ENCODE assay signal across 8 cellular contexts in genomic region chr17:82753201-82753464, GRCh38. TPM values are rescaled to one million over a fixed set of nuclear protein-coding genes. Genes with fewer than 3 reads are reported as not detected.
DNase-seq lines count a peak whose midpoint lies in the region; ATAC-seq and TF ChIP-seq lines count a peak whose summit lies in the region.

No MANE protein-coding gene starts in this region.

- H3K9me3 Mint-ChIP-seq in chondrocyte (ENCODE audit: low read depth) (no peaks in the 10 kb centered on the region), natural killer cell (no peaks in the 10 kb centered on the region)

- peaks cover 23% of the 10 kb centered on the region for H3K4me1 ChIP-seq in BLaER1
- peaks cover 24% of the 10 kb centered on the region for H3K4me1 ChIP-seq in KMS-11 (ENCODE audit: low read depth, poor library complexity, severe bottlenecking)

- intact Hi-C loops in natural killer cell (cut with micrococcal nuclease), result no loop called here

- H3K27me3 Mint-ChIP-seq in chondrocyte (ENCODE audit: low read depth) (no peaks in the 10 kb centered on the region), natural killer cell (ENCODE audit: low read depth in 2 of 2) (no peaks in the 10 kb centered on the region)

- no peaks in the 10 kb centered on the region for H3K27me3 ChIP-seq in BLaER1
- no peaks in the 10 kb centered on the region for H3K27me3 ChIP-seq in KMS-11 (ENCODE audit: insufficient read depth, low read depth)

- H3K9me3 ChIP-seq in BLaER1, result peaks cover 24% of the 10 kb centered on the region

- H2AFZ ChIP-seq in KMS-11 (ENCODE audit: low read depth), result no peak overlapping the region

- peak overlapping the region; percentile 91 for H3K9ac ChIP-seq in BLaER1
- peak overlapping the region; percentile 55; the same call in 1 of the 2 replicates for H3K9ac ChIP-seq in KMS-11

- H3K4me3 Mint-ChIP-seq in chondrocyte (ENCODE audit: unreplicated experiment) (peak overlapping the region; percentile 85), natural killer cell (peak overlapping the region; percentile 82)

- peak overlapping the region; percentile 66 for H3K27ac Mint-ChIP-seq in chondrocyte (ENCODE audit: unreplicated experiment)
- H3K27ac Mint-ChIP-seq in natural killer cell, result no peak overlapping the region

- TF ChIP-seq CTCF in KMS-11 (conservative IDR thresholded peaks at IDR 0.05; ENCODE audit: low read depth, low read length) (no peak), chondrocyte (IDR thresholded peaks at IDR 0.05) (no peak), natural killer cell (IDR thresholded peaks at IDR 0.05) (no peak)

- H3K36me3 Mint-ChIP-seq in chondrocyte (ENCODE audit: low read depth) (peaks cover 2% of the 10 kb centered on the region), natural killer cell (no peaks in the 10 kb centered on the region)

- H3K4me1 Mint-ChIP-seq in chondrocyte (ENCODE audit: low read depth), result peaks cover 30% of the 10 kb centered on the region
- H3K4me1 Mint-ChIP-seq in natural killer cell, result peaks cover 0 to 23% of the 10 kb centered on the region in 2 donors

- peaks cover 38% of the 10 kb centered on the region for H3K79me2 ChIP-seq in KMS-11 (ENCODE audit: insufficient read depth, low read depth)

- H3K27ac ChIP-seq in BLaER1, result no peak overlapping the region
- H3K27ac ChIP-seq in KMS-11, result no peak overlapping the region

- H3K4me3 ChIP-seq in BLaER1 (peak overlapping the region; percentile 99), KMS-11 (IDR thresholded peaks at IDR 0.05; ENCODE audit: insufficient read depth, low read depth, low read length) (no peak overlapping the region)

- H4K20me1 ChIP-seq in BLaER1 (peaks cover 51% of the 10 kb centered on the region), KMS-11 (ENCODE audit: insufficient read depth) (peaks cover 4% of the 10 kb centered on the region; the same call in 1 of the 2 replicates)

- H3K4me2 ChIP-seq in BLaER1, result peak overlapping the region; percentile 99
- H3K4me2 ChIP-seq in KMS-11, result peak overlapping the region; percentile 81

- peaks cover 47% of the 10 kb centered on the region for H3K36me3 ChIP-seq in BLaER1
- H3K36me3 ChIP-seq in KMS-11 (ENCODE audit: insufficient read depth), result no peaks in the 10 kb centered on the region

- ATAC-seq in natural killer cell (no peak), GM18867 (IDR thresholded peaks at IDR 0.05; ENCODE audit: unreplicated experiment) (no peak)

- in situ Hi-C loops in ACHN (cut with HindIII; ENCODE audit: low pct_ligation_motif_present, low pct_unique_long_range_greater_than_20kb, low sequenced_read_pairs), result no loop called here

- DNase-seq in chondrocyte (ENCODE audit: low spot score) (no peak), natural killer cell (no peak), ACHN (no peak), SIG-M5 treated with dmso at 0.1 percent for 504 hours (lab: John Stamatoyannopoulos, UW; ENCODE audit: unreplicated experiment) (no peak)
- DNase-seq in stimulated activated naive CD4-positive, alpha-beta T cell (lab: John Stamatoyannopoulos, UW), result no peak

RNA-seq across cellular contexts. Expression of gene TBCD, which starts 1.3 kb away (rescaled TPM):
- total RNA-seq in chondrocyte, result 53.7 to 62.9 TPM (median 59.8 TPM) in 3 replicates
- total RNA-seq in natural killer cell, result 100 to 1,000 TPM in 2 of 3 donors, 10 to 100 TPM in 1; 92.0 to 149 (median 132) TPM

RNA-seq across cellular contexts. Expression of gene FN3K, which starts 17.7 kb away (rescaled TPM):
- total RNA-seq in chondrocyte (16.2 to 20.5 TPM (median 19.0 TPM) in 3 replicates), natural killer cell (1 to 10 TPM; 4.9 to 6.1 (median 5.5) TPM)

RNA-seq across cellular contexts. Expression of gene FN3KRP, which starts 36.6 kb away (rescaled TPM):
- total RNA-seq in chondrocyte (23.0 to 27.4 TPM (median 23.3 TPM) in 3 replicates), natural killer cell (10 to 100 TPM; 29.4 to 42.3 (median 32.0) TPM)

RNA-seq across cellular contexts. Expression of gene RAB40B, which starts 54.6 kb away (rescaled TPM):
- total RNA-seq in chondrocyte (16.7 to 20.0 TPM (median 20.0 TPM) in 3 replicates), natural killer cell (1 to 10 TPM; 3.7 to 7.3 (median 4.0) TPM)
